ENCODE assay signal across 18 cellular contexts in genomic region chr5:136014976-136015375, GRCh38. TPM values are rescaled to one million over a fixed set of nuclear protein-coding genes. Genes with fewer than 3 reads are reported as not detected.
"Had no signal": no experiment of that assay in that cellular context is flagged by ENCODE, and none has a peak within 500 bp of the region (broad histone marks: within the 10 kb centered on the region; RNA-seq: fewer than 3 reads in every experiment).

No MANE protein-coding gene starts in this region.

- ATAC-seq: activated CD8-positive, alpha-beta T cell treated with anti-CD3 and anti-CD28 coated beads for 36 hours; esophagus mucosa; natural killer cell had no signal

- H3K9me3 ChIP-seq: neutrophil, thyroid gland, uterus had no signal

- DNase-seq: activated CD4-positive, alpha-beta T cell treated with anti-CD3 and anti-CD28 coated beads, Interleukin-2, amount 10 ng/mL, durations not matched to agents 24 days and 14 days; activated CD8-positive, alpha-beta T cell treated with anti-CD3 and anti-CD28 coated beads for 36 hours; activated naive CD4-positive, alpha-beta T cell treated with Interleukin-2 at 50 U/mL for 16 hours; activated naive CD8-positive, alpha-beta T cell treated with anti-CD3 and anti-CD28 coated beads, Interleukin-2, amount 10 ng/mL, durations not matched to agents 7 days and 5 days; activated T-cell treated with anti-CD3 and anti-CD28 coated beads, Interleukin-2, amount 50 U/mL, for 24 hours; brain microvascular endothelial cell; effector CD4-positive, alpha-beta T cell; mesendoderm; natural killer cell; stimulated activated naive B cell treated with anti-CD40 and anti-IgM and Interleukin-4, amounts not matched to agents 10 μg/mL and 1 μg/mL and 100 μg/mL, for 72 hours; T1000; thyroid gland; uterus had no signal

- H2AFZ ChIP-seq: parathyroid adenoma had no signal

- H3K27me3 ChIP-seq: brain microvascular endothelial cell, thyroid gland, uterus had no signal

- H3K36me3 ChIP-seq: brain microvascular endothelial cell, neutrophil, thyroid gland, uterus had no signal

- H3K27ac ChIP-seq: neutrophil, parathyroid adenoma, uterus had no signal

- H3K4me3 ChIP-seq: coronary artery, thyroid gland, uterus had no signal

- H3K4me1 ChIP-seq: parathyroid adenoma had no signal

- H3K79me2 ChIP-seq: parathyroid adenoma had no signal

- H3K9ac ChIP-seq: parathyroid adenoma had no signal

RNA-seq across cellular contexts. Expression of gene TGFBI, which starts 13.8 kb away (rescaled TPM):
- total RNA-seq: activated CD4-positive, alpha-beta T cell treated with anti-CD3 and anti-CD28 coated beads, Interleukin-2, amount 10 ng/mL, durations not matched to agents 24 days and 14 days; activated CD8-positive, alpha-beta T cell treated with anti-CD3 and anti-CD28 coated beads for 36 hours; activated T-helper 2 cell treated with anti-CD3 and anti-CD28 coated beads, Interferon-gamma antibody, Interleukin-2, Interleukin-4, amounts not matched to agents 10 μg/mL and 5 μg/mL and 100 μg/mL, durations not matched to agents 14 hours and 24 hours and 36 hours had no signal
